ENCODE assay signal across 23 cellular contexts in genomic region chr2:98876741-98877140, GRCh38.
"Had no signal": no experiment of that assay in that cellular context is flagged by ENCODE, and none has a peak within 500 bp of the region (broad histone marks: within the 10 kb centered on the region; RNA-seq: fewer than 3 reads in every experiment).

No MANE protein-coding gene starts in this region.

- H3K4me1 Mint-ChIP-seq: activated naive CD8-positive, alpha-beta T cell treated with anti-CD3 and anti-CD28 coated beads, Interleukin-2, amount 50 U/mL, for 24 hours had no signal

- ATAC-seq: activated naive CD8-positive, alpha-beta T cell treated with anti-CD3 and anti-CD28 coated beads, Interleukin-2, amount 50 U/mL, for 24 hours; activated T-cell treated with anti-CD3 and anti-CD28 coated beads, Interleukin-2, amount 50 U/mL, for 4 hours; effector memory CD8-positive, alpha-beta T cell; left lung; naive thymus-derived CD4-positive, alpha-beta T cell had no signal

- H3K4me2 ChIP-seq: hepatocyte, neural progenitor cell had no signal

- DNase-seq: activated CD4-positive, alpha-beta T cell treated with anti-CD3 and anti-CD28 coated beads for 1 hour; activated CD8-positive, alpha-beta memory T cell treated with anti-CD3 and anti-CD28 coated beads, Interleukin-2, amount 50 U/mL, for 48 hours; activated naive CD4-positive, alpha-beta T cell treated with anti-CD3 and anti-CD28 coated beads, Interleukin-2, amount 50 U/mL, for 16 hours; activated naive CD8-positive, alpha-beta T cell treated with anti-CD3 and anti-CD28 coated beads, Interleukin-2, amount 50 U/mL, for 24 hours; activated T-cell treated with anti-CD3 and anti-CD28 coated beads, Interleukin-2, amount 50 U/mL, for 4 hours; anterior cingulate cortex; brain microvascular endothelial cell; caudate nucleus; dorsolateral prefrontal cortex; effector memory CD8-positive, alpha-beta T cell; glutamatergic neuron; kidney glomerular epithelial cell; left lung; naive thymus-derived CD4-positive, alpha-beta T cell; spleen; stimulated activated CD4-positive, alpha-beta T cell treated with anti-CD3 and anti-CD28 coated beads, Interleukin-4, amount 100 ng/mL, for 1 hour; stimulated activated naive CD4-positive, alpha-beta T cell; testis; upper lobe of left lung had no signal

- H3K9me3 Mint-ChIP-seq: activated naive CD8-positive, alpha-beta T cell treated with anti-CD3 and anti-CD28 coated beads, Interleukin-2, amount 50 U/mL, for 24 hours; activated T-cell treated with anti-CD3 and anti-CD28 coated beads, Interleukin-2, amount 50 U/mL, for 4 hours; activated T-helper 2 cell treated with anti-CD3 and anti-CD28 coated beads, Interferon-gamma antibody, Interleukin-2, Interleukin-4, amounts not matched to agents 10 μg/mL and 5 μg/mL and 100 μg/mL, durations not matched to agents 14 hours and 24 hours and 36 hours; effector memory CD8-positive, alpha-beta T cell; naive thymus-derived CD4-positive, alpha-beta T cell; neural progenitor cell had no signal

- H3K4me3 ChIP-seq: dorsolateral prefrontal cortex, esophagus muscularis mucosa, hepatocyte, left lung, neural progenitor cell, spleen, testis, upper lobe of left lung had no signal

- H2AFZ ChIP-seq: hepatocyte, neural progenitor cell had no signal

- H3K4me1 ChIP-seq: esophagus muscularis mucosa, left lung, neural progenitor cell, spleen, testis, upper lobe of left lung had no signal

- H3K27ac ChIP-seq: brain microvascular endothelial cell, esophagus muscularis mucosa, hepatocyte, left lung, neural progenitor cell, spleen, testis, upper lobe of left lung had no signal

- H3K36me3 ChIP-seq: brain microvascular endothelial cell, esophagus muscularis mucosa, left lung, neural progenitor cell, spleen, upper lobe of left lung had no signal

- H3K27ac Mint-ChIP-seq: activated naive CD8-positive, alpha-beta T cell treated with anti-CD3 and anti-CD28 coated beads, Interleukin-2, amount 50 U/mL, for 24 hours; activated T-helper 2 cell treated with anti-CD3 and anti-CD28 coated beads, Interferon-gamma antibody, Interleukin-2, Interleukin-4, amounts not matched to agents 10 μg/mL and 5 μg/mL and 100 μg/mL, durations not matched to agents 14 hours and 24 hours and 36 hours; naive thymus-derived CD4-positive, alpha-beta T cell; neural progenitor cell had no signal

- H3K36me3 Mint-ChIP-seq: naive thymus-derived CD4-positive, alpha-beta T cell; neural progenitor cell had no signal

- H3K79me2 ChIP-seq: hepatocyte had no signal

- H3K9me3 ChIP-seq: esophagus muscularis mucosa, left lung, spleen, testis, upper lobe of left lung had no signal

- H3K27me3 ChIP-seq: brain microvascular endothelial cell, dorsolateral prefrontal cortex, esophagus muscularis mucosa, hepatocyte, left lung, neural progenitor cell, testis, upper lobe of left lung had no signal

- H3K4me3 Mint-ChIP-seq: activated naive CD8-positive, alpha-beta T cell treated with anti-CD3 and anti-CD28 coated beads, Interleukin-2, amount 50 U/mL, for 24 hours; activated T-cell treated with anti-CD3 and anti-CD28 coated beads, Interleukin-2, amount 50 U/mL, for 4 hours; effector memory CD8-positive, alpha-beta T cell; naive thymus-derived CD4-positive, alpha-beta T cell; neural progenitor cell had no signal
